8 cellular contexts compared by ENCODE assay signal in genomic region chr5:102753889-102754498, GRCh38. TPM values are rescaled to one million over a fixed set of nuclear protein-coding genes. Genes with fewer than 3 reads are reported as not detected.
DNase-seq lines count a peak whose midpoint lies in the region; ATAC-seq, FAIRE-seq and TF ChIP-seq lines count a peak whose summit lies in the region.

No MANE protein-coding gene starts in this region.

- H3K79me2 ChIP-seq in KMS-11 (ENCODE audit: insufficient read depth, low read depth): peaks cover 12% of the 10 kb centered on the region; the same call in 1 of the 2 replicates

- H3K36me3 ChIP-seq in KMS-11 (ENCODE audit: insufficient read depth) (no peaks in the 10 kb centered on the region), bronchial epithelial cell (ENCODE audit: control insufficient read depth, insufficient read depth, low read length) (no peaks in the 10 kb centered on the region), mucosa of stomach (ENCODE audit: control insufficient read depth, insufficient read depth, low read length) (no peaks in the 10 kb centered on the region)

- DNase-seq in AG09309 (ENCODE audit: low read depth) (no peak), bronchial epithelial cell (ENCODE audit: low read depth) (no peak), middle frontal gyrus (ENCODE audit: extremely low spot score, low spot score) (no peak), LoVo (ENCODE audit: low spot score) (no peak)

- TF ChIP-seq CTCF in AG09309 (IDR thresholded peaks at IDR 0.05; ENCODE audit: control insufficient read depth, insufficient read depth, low read depth, low read length, missing control alignments): no peak
- no peak for TF ChIP-seq CTCF in KMS-11 (conservative IDR thresholded peaks at IDR 0.05; ENCODE audit: low read depth, low read length)
- TF ChIP-seq CTCF in bronchial epithelial cell (IDR thresholded peaks at IDR 0.05; ENCODE audit: insufficient read depth, low read length, severe bottlenecking): no peak

- H3K9ac ChIP-seq in KMS-11 (peak overlapping the region; percentile 94; the same call in 1 of the 2 replicates), mucosa of stomach (ENCODE audit: low read length) (peak overlapping the region; percentile 88)

- H3K4me2 ChIP-seq in KMS-11: peak overlapping the region; percentile 96

- no peak overlapping the region for H3K27ac ChIP-seq in KMS-11

- H2AFZ ChIP-seq in KMS-11 (ENCODE audit: low read depth): peak overlapping the region; percentile 92

- no peaks in the 10 kb centered on the region for H3K9me3 ChIP-seq in mucosa of stomach (ENCODE audit: control insufficient read depth, low read length)

- no peaks in the 10 kb centered on the region for H4K20me1 ChIP-seq in KMS-11 (ENCODE audit: insufficient read depth)

- ATAC-seq in HG02973 (IDR thresholded peaks at IDR 0.05; ENCODE audit: unreplicated experiment) (no peak), HG02642 (IDR thresholded peaks at IDR 0.05; ENCODE audit: poor library complexity, unreplicated experiment) (no peak)

- no peak for FAIRE-seq in bronchial epithelial cell (lab: Jason Lieb, UNC)

- H3K4me1 ChIP-seq in KMS-11 (ENCODE audit: low read depth, poor library complexity, severe bottlenecking) (peaks cover 21% of the 10 kb centered on the region), mucosa of stomach (ENCODE audit: control insufficient read depth, insufficient read depth, low read length) (peaks cover 20% of the 10 kb centered on the region)

- no peaks in the 10 kb centered on the region for H3K27me3 ChIP-seq in KMS-11 (ENCODE audit: insufficient read depth, low read depth)
- H3K27me3 ChIP-seq in bronchial epithelial cell (ENCODE audit: control insufficient read depth, insufficient read depth, low read length): peaks cover 2% of the 10 kb centered on the region
- H3K27me3 ChIP-seq in mucosa of stomach (ENCODE audit: control insufficient read depth, insufficient read depth, low read length): peaks cover 14% of the 10 kb centered on the region

- H3K4me3 ChIP-seq in AG09309 (ENCODE audit: control insufficient read depth, low read depth, low read length): peak overlapping the region; percentile 82
- H3K4me3 ChIP-seq in KMS-11 (IDR thresholded peaks at IDR 0.05; ENCODE audit: insufficient read depth, low read depth, low read length): no peak overlapping the region
- H3K4me3 ChIP-seq in bronchial epithelial cell (ENCODE audit: low read depth, low read length): peak overlapping the region; percentile 87
- H3K4me3 ChIP-seq in mucosa of stomach (ENCODE audit: low read length): peak overlapping the region; percentile 43

RNA-seq across cellular contexts. Expression of gene PAM, which starts 1.1 kb away (rescaled TPM):
- total RNA-seq in bronchial epithelial cell: 68.4 and 125 TPM in 2 replicates
